Comparison of ENCODE assay signal across 8 cellular contexts in genomic region chr2:113890253-113891235, GRCh38. TPM values are rescaled to one million over a fixed set of nuclear protein-coding genes. Genes with fewer than 3 reads are reported as not detected.
DNase-seq lines count a peak whose midpoint lies in the region; ATAC-seq and TF ChIP-seq lines count a peak whose summit lies in the region.

No MANE protein-coding gene starts in this region.

- intact Hi-C loops in activated CD8-positive, alpha-beta T cell treated with anti-CD3 and anti-CD28 coated beads for 36 hours (cut with micrococcal nuclease) = loop anchor here (5.0 to 10.0 kb wide), 2 partner anchors 87 to 196 kb away; no protein-coding TSS in a partner anchor

- H3K36me3 Mint-ChIP-seq in activated CD8-positive, alpha-beta T cell treated with anti-CD3 and anti-CD28 coated beads for 36 hours (ENCODE audit: low read depth) = peaks cover 73% of the 10 kb centered on the region
- H3K36me3 Mint-ChIP-seq in memory B cell = peaks cover 7% of the 10 kb centered on the region

- no peaks in the 10 kb centered on the region for H3K9me3 Mint-ChIP-seq in activated CD8-positive, alpha-beta T cell treated with anti-CD3 and anti-CD28 coated beads for 36 hours
- H3K9me3 Mint-ChIP-seq in memory B cell = no peaks in the 10 kb centered on the region

- TF ChIP-seq CTCF in activated CD8-positive, alpha-beta T cell treated with anti-CD3 and anti-CD28 coated beads for 36 hours (IDR thresholded peaks at IDR 0.05) = no peak

- no peaks in the 10 kb centered on the region for H3K27me3 Mint-ChIP-seq in activated CD8-positive, alpha-beta T cell treated with anti-CD3 and anti-CD28 coated beads for 36 hours
- no peaks in the 10 kb centered on the region for H3K27me3 Mint-ChIP-seq in memory B cell

- H3K27ac Mint-ChIP-seq in activated CD8-positive, alpha-beta T cell treated with anti-CD3 and anti-CD28 coated beads for 36 hours = peak overlapping the region; percentile 99
- peak overlapping the region; percentile 98 for H3K27ac Mint-ChIP-seq in memory B cell

- peaks cover 65% of the 10 kb centered on the region for H3K4me1 Mint-ChIP-seq in activated CD8-positive, alpha-beta T cell treated with anti-CD3 and anti-CD28 coated beads for 36 hours (ENCODE audit: low read depth)
- peaks cover 54% of the 10 kb centered on the region for H3K4me1 Mint-ChIP-seq in memory B cell

- CTCF ChIA-PET in activated CD8-positive, alpha-beta T cell treated with anti-CD3 and anti-CD28 coated beads for 36 hours (lab: Charles Lee) = interaction anchor here (0.6 to 1.3 kb wide), 2 partner anchors 14 to 22 kb away, joined by 4 to 5 read pairs; no protein-coding TSS in a partner anchor

- peak overlapping the region; percentile 99 for H3K4me3 Mint-ChIP-seq in activated CD8-positive, alpha-beta T cell treated with anti-CD3 and anti-CD28 coated beads for 36 hours
- peak overlapping the region; percentile 99 for H3K4me3 Mint-ChIP-seq in memory B cell

- ATAC-seq in HG02884 (IDR thresholded peaks at IDR 0.05; ENCODE audit: unreplicated experiment) = peak; percentile 31
- ATAC-seq in activated CD8-positive, alpha-beta T cell treated with anti-CD3 and anti-CD28 coated beads for 36 hours = peak; percentile 35
- peak; percentile 46 for ATAC-seq in memory B cell (ENCODE audit: low read depth)

- POLR2A ChIA-PET in activated CD8-positive, alpha-beta T cell treated with anti-CD3 and anti-CD28 coated beads for 36 hours (lab: Charles Lee) = interaction anchor here (1.1 to 1.2 kb wide), 3 partner anchors 18 to 134 kb away, joined by 3 to 4 read pairs (median 3); partner anchors contain the start of gene SLC35F5

- DNase-seq in NCI-H345 (lab: John Stamatoyannopoulos, UW) (peak; percentile 30), NCI-H345 treated with DMSO at 0.1 percent for 48 hours (lab: John Stamatoyannopoulos, UW; ENCODE audit: unreplicated experiment) (no peak), NCI-H2227 (lab: John Stamatoyannopoulos, UW; ENCODE audit: unreplicated experiment) (peak; percentile 44), memory B cell (ENCODE audit: low spot score in 2 of 2) (peak; percentile 64 to 70)
- DNase-seq in activated CD8-positive, alpha-beta T cell treated with anti-CD3 and anti-CD28 coated beads for 36 hours = peak; percentile 87
- peak; percentile 60 for DNase-seq in effector CD8-positive, alpha-beta T cell (lab: John Stamatoyannopoulos, UW)
- DNase-seq in stimulated activated CD8-positive, alpha-beta memory T cell treated with anti-CD3 and anti-CD28 coated beads, Interleukin-15, amount 100 ng/mL, for 1 hour (ENCODE audit: low read depth) = peak; percentile 63

RNA-seq across cellular contexts. Expression of gene ACTR3, which starts 0.7 kb away (rescaled TPM):
- total RNA-seq in activated CD8-positive, alpha-beta T cell treated with anti-CD3 and anti-CD28 coated beads for 36 hours = 100 to 1,000 TPM; 442 to 449 TPM
